In genomic region chr1:162367073-162367472, GRCh38 we compare ENCODE assay signal across 14 cellular contexts. TPM values are rescaled to one million over a fixed set of nuclear protein-coding genes. Genes with fewer than 3 reads are reported as not detected.
DNase-seq lines count a peak whose midpoint lies in the region; ATAC-seq and TF ChIP-seq lines count a peak whose summit lies in the region.
"Had no signal": no experiment of that assay in that cellular context is flagged by ENCODE, and none has a peak within 500 bp of the region (broad histone marks: within the 10 kb centered on the region; RNA-seq: fewer than 3 reads in every experiment).

No MANE protein-coding gene starts in this region.

- no peak for TF ChIP-seq POLR2A in right lobe of liver (IDR thresholded peaks at IDR 0.05)
- TF ChIP-seq POLR2A in suprapubic skin (IDR thresholded peaks at IDR 0.05) = no peak

- no peaks in the 10 kb centered on the region for H3K36me3 Mint-ChIP-seq in T-helper 2 cell treated with Interferon-gamma antibody and Interleukin-4, amounts not matched to agents 5 μg/mL and 100 μg/mL, for 36 hours (ENCODE audit: low read depth)
- no peaks in the 10 kb centered on the region for H3K36me3 Mint-ChIP-seq in activated T-cell treated with anti-CD3 and anti-CD28 coated beads, Interleukin-2, amount 50 U/mL, for 4 hours (ENCODE audit: insufficient read depth)

- no peak overlapping the region for H3K27ac Mint-ChIP-seq in T-helper 2 cell treated with Interferon-gamma antibody and Interleukin-4, amounts not matched to agents 5 μg/mL and 100 μg/mL, for 36 hours
- H3K27ac Mint-ChIP-seq: stimulated activated naive CD8-positive, alpha-beta T cell treated with anti-CD3 and anti-CD28 coated beads, Interleukin-15, Interleukin-2, amounts not matched to agents 100 ng/mL and 50 ng/mL, for 24 hours had no signal

- H3K9me3 Mint-ChIP-seq in T-helper 2 cell treated with Interferon-gamma antibody and Interleukin-4, amounts not matched to agents 5 μg/mL and 100 μg/mL, for 36 hours = no peaks in the 10 kb centered on the region
- H3K9me3 Mint-ChIP-seq in activated T-cell treated with anti-CD3 and anti-CD28 coated beads, Interleukin-2, amount 50 U/mL, for 4 hours = no peaks in the 10 kb centered on the region
- H3K9me3 Mint-ChIP-seq: stimulated activated naive CD8-positive, alpha-beta T cell treated with anti-CD3 and anti-CD28 coated beads, Interleukin-15, Interleukin-2, amounts not matched to agents 100 ng/mL and 50 ng/mL, for 24 hours had no signal

- WGBS in right lobe of liver (ENCODE audit: insufficient coverage, low coverage, low lambda C conversion rate, missing lambda C conversion rate) = 73% methylated on average over 3 of the region's 36 CpGs
- WGBS in suprapubic skin = 90% methylated on average over 36 of the region's 36 CpGs

- no peaks in the 10 kb centered on the region for H3K4me1 Mint-ChIP-seq in T-helper 2 cell treated with Interferon-gamma antibody and Interleukin-4, amounts not matched to agents 5 μg/mL and 100 μg/mL, for 36 hours (ENCODE audit: low read depth)
- no peaks in the 10 kb centered on the region for H3K4me1 Mint-ChIP-seq in activated T-cell treated with anti-CD3 and anti-CD28 coated beads, Interleukin-2, amount 50 U/mL, for 4 hours (ENCODE audit: low read depth)

- ATAC-seq in right lobe of liver = no peak
- ATAC-seq in activated T-cell treated with anti-CD3 and anti-CD28 coated beads, Interleukin-2, amount 50 U/mL, for 4 hours = no peak
- ATAC-seq in HG03442 (IDR thresholded peaks at IDR 0.05; ENCODE audit: unreplicated experiment) = no peak
- ATAC-seq: psoas muscle had no signal

- TF ChIP-seq CTCF in right lobe of liver (IDR thresholded peaks at IDR 0.05) (no peak), suprapubic skin (IDR thresholded peaks at IDR 0.05) (no peak)

- H3K9me3 ChIP-seq in duodenal mucosa (ENCODE audit: control insufficient read depth in 1 of 2, low read length in 2 of 2) = no peaks in the 10 kb centered on the region
- no peaks in the 10 kb centered on the region for H3K9me3 ChIP-seq in right lobe of liver
- H3K9me3 ChIP-seq in suprapubic skin = no peaks in the 10 kb centered on the region
- H3K9me3 ChIP-seq: psoas muscle had no signal

- H3K27me3 ChIP-seq in duodenal mucosa (ENCODE audit: control insufficient read depth in 1 of 2, insufficient read depth in 2 of 2, low read length in 2 of 2) (no peaks in the 10 kb centered on the region), right lobe of liver (no peaks in the 10 kb centered on the region), suprapubic skin (no peaks in the 10 kb centered on the region)

- no peak overlapping the region for H3K27ac ChIP-seq in duodenal mucosa (ENCODE audit: low read depth, low read length)
- peak overlapping the region in 2 of 3 donors; percentile 93 to 94 for H3K27ac ChIP-seq in right lobe of liver
- H3K27ac ChIP-seq in suprapubic skin = no peak overlapping the region
- H3K27ac ChIP-seq: 22Rv1, psoas muscle had no signal

- no peaks in the 10 kb centered on the region for H3K27me3 Mint-ChIP-seq in T-helper 2 cell treated with Interferon-gamma antibody and Interleukin-4, amounts not matched to agents 5 μg/mL and 100 μg/mL, for 36 hours (ENCODE audit: low read depth)
- H3K27me3 Mint-ChIP-seq in activated T-cell treated with anti-CD3 and anti-CD28 coated beads, Interleukin-2, amount 50 U/mL, for 4 hours (ENCODE audit: low read depth) = peaks cover 9% of the 10 kb centered on the region

- intact Hi-C loops in right lobe of liver (cut with DNase I) = no loop called here

- H3K36me3 ChIP-seq in duodenal mucosa (ENCODE audit: control insufficient read depth in 1 of 2, insufficient read depth in 2 of 2, low read length in 2 of 2) (peaks cover 0 to 9% of the 10 kb centered on the region in 2 donors), right lobe of liver (peaks cover 0 to 8% (median 2%) of the 10 kb centered on the region in 4 donors), suprapubic skin (no peaks in the 10 kb centered on the region)

- peak overlapping the region; percentile 4 to 59 for H3K4me3 ChIP-seq in duodenal mucosa (ENCODE audit: low read depth in 1 of 2, low read length in 2 of 2)
- H3K4me3 ChIP-seq in right lobe of liver = no peak overlapping the region
- peak overlapping the region; percentile 23 for H3K4me3 ChIP-seq in suprapubic skin
- H3K4me3 ChIP-seq: psoas muscle had no signal

- no peak for TF ChIP-seq EP300 in suprapubic skin (IDR thresholded peaks at IDR 0.05)

- H3K4me3 Mint-ChIP-seq in T-helper 2 cell treated with Interferon-gamma antibody and Interleukin-4, amounts not matched to agents 5 μg/mL and 100 μg/mL, for 36 hours = peak overlapping the region; percentile 25
- no peak overlapping the region for H3K4me3 Mint-ChIP-seq in activated T-cell treated with anti-CD3 and anti-CD28 coated beads, Interleukin-2, amount 50 U/mL, for 4 hours
- H3K4me3 Mint-ChIP-seq: stimulated activated naive CD8-positive, alpha-beta T cell treated with anti-CD3 and anti-CD28 coated beads, Interleukin-15, Interleukin-2, amounts not matched to agents 100 ng/mL and 50 ng/mL, for 24 hours had no signal

- peak overlapping the region in 1 of 2 donors; percentile 57 for H3K9ac ChIP-seq in duodenal mucosa (ENCODE audit: low read depth in 1 of 2, low read length in 2 of 2)

- DNase-seq in T-helper 2 cell treated with Interferon-gamma antibody and Interleukin-4, amounts not matched to agents 5 μg/mL and 100 μg/mL, for 36 hours (ENCODE audit: low spot score) = no peak
- no peak for DNase-seq in T-helper 2 cell
- no peak for DNase-seq in right lobe of liver
- DNase-seq in suprapubic skin (ENCODE audit: low spot score in 2 of 2) = no peak
- no peak for DNase-seq in activated T-cell treated with anti-CD3 and anti-CD28 coated beads, Interleukin-2, amount 50 U/mL, for 4 hours
- DNase-seq in NCI-H748 (lab: John Stamatoyannopoulos, UW; ENCODE audit: unreplicated experiment) = no peak
- DNase-seq: psoas muscle had no signal

- H3K4me1 ChIP-seq in duodenal mucosa (ENCODE audit: control insufficient read depth in 1 of 2, insufficient read depth in 2 of 2, low read length in 2 of 2) (peaks cover 5% of the 10 kb centered on the region in 2 donors), right lobe of liver (peaks cover 0 to 66% (median 32%) of the 10 kb centered on the region in 4 donors), suprapubic skin (peaks cover 10% of the 10 kb centered on the region)
- H3K4me1 ChIP-seq: psoas muscle had no signal

RNA-seq across cellular contexts. Expression of gene SPATA46, which starts 9.6 kb away (rescaled TPM):
- total RNA-seq in right lobe of liver = not detected
- not detected for total RNA-seq in suprapubic skin
- not detected for total RNA-seq in activated T-cell treated with anti-CD3 and anti-CD28 coated beads, Interleukin-2, amount 50 U/mL, for 4 hours
- total RNA-seq: esophagus mucosa, HT-29, mucosa of gallbladder, psoas muscle had no signal

RNA-seq across cellular contexts. Expression of gene C1orf226, which starts 14.5 kb away (rescaled TPM):
- 10 to 100 TPM in 5 of 6 experiments, 1 to 10 TPM in 1; 6.5 to 45.3 (median 28.4) TPM for total RNA-seq in right lobe of liver
- total RNA-seq in suprapubic skin = 10 to 100 TPM in 2 of 4 donors, 1 to 10 TPM in 2; 3.1 to 14.0 (median 8.9) TPM
- under 1 TPM in 2 of 3 donors, not detected in 1; 0.10 to 0.11 TPM for total RNA-seq in activated T-cell treated with anti-CD3 and anti-CD28 coated beads, Interleukin-2, amount 50 U/mL, for 4 hours

RNA-seq across cellular contexts. Expression of gene SH2D1B, which starts 44.9 kb away (rescaled TPM):
- total RNA-seq in right lobe of liver = under 1 TPM in 3 of 6 experiments, not detected in 3; 0.17 to 0.60 (median 0.31) TPM
- total RNA-seq in suprapubic skin = not detected
- total RNA-seq in activated T-cell treated with anti-CD3 and anti-CD28 coated beads, Interleukin-2, amount 50 U/mL, for 4 hours = under 1 TPM in 1 of 3 donors, not detected in 2; 0.11 TPM
- total RNA-seq: HT-29 had no signal

Comparison
In these comparisons a context has a peak if more than half of its experiments do, and no peak if none do; other contexts are left out.
1. H3K27ac ChIP-seq: peak in right lobe of liver (2 of 3); none in duodenal mucosa (single experiment) and suprapubic skin (single experiment).
2. H3K4me3 ChIP-seq: peak in duodenal mucosa (2 of 2) and suprapubic skin (single experiment); none in right lobe of liver (0 of 3).